ENCODE assay signal across 12 cellular contexts in the genomic region with DNA sequence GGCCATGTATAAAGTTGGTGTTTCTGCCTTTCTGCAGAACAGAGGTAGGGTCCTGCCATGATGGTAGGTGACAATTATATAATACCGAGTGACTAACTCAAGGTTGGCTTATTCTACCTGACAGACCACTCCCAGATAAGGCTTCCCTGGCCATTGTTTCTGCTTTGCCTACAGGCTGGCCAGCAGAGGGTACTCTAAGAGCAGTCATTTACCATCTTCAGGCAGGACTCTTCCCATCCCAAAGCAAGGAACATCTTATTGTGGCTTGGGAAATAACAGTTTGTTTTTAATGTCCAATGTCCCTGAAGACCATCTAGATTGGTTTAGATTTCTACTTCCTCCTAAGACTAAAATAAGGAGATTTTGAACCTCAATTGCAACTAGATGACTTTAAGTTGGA.
DNase-seq lines count a peak whose midpoint lies in the region; ATAC-seq, FAIRE-seq and TF ChIP-seq lines count a peak whose summit lies in the region.
"Had no signal": no experiment of that assay in that cellular context is flagged by ENCODE, and none has a peak within 500 bp of the region (broad histone marks: within the 10 kb centered on the region; RNA-seq: fewer than 3 reads in every experiment).

No MANE protein-coding gene starts in this region.

- no peak for FAIRE-seq in small intestine (lab: Jason Lieb, UNC)

- H3K27me3 Mint-ChIP-seq in activated CD4-positive, alpha-beta T cell treated with anti-CD3 and anti-CD28 coated beads for 36 hours: no peaks in the 10 kb centered on the region
- H3K27me3 Mint-ChIP-seq: CD4-positive, CD25-positive, alpha-beta regulatory T cell had no signal

- CTCF ChIA-PET in activated CD4-positive, alpha-beta T cell treated with anti-CD3 and anti-CD28 coated beads for 36 hours (lab: Charles Lee): interaction anchor here (0.7 to 1.5 kb wide), 3 partner anchors 8 to 29 kb away, joined by 3 read pairs; no protein-coding TSS in a partner anchor

- peaks cover 0 to 2% of the 10 kb centered on the region in 2 donors for H3K36me3 ChIP-seq in small intestine (ENCODE audit: control insufficient read depth in 2 of 2, insufficient read depth in 2 of 2, low read length in 2 of 2)
- no peaks in the 10 kb centered on the region for H3K36me3 ChIP-seq in ovary
- H3K36me3 ChIP-seq: tibial nerve had no signal

- DNase-seq in NCI-H2171 treated with DMSO at 0.1 percent for 48 hours (lab: John Stamatoyannopoulos, UW): peak; percentile 10
- no peak for DNase-seq in NCI-H2171 (lab: John Stamatoyannopoulos, UW)
- peak; percentile 39 for DNase-seq in NCI-H146 treated with DMSO at 0.1 percent for 48 hours (lab: John Stamatoyannopoulos, UW; ENCODE audit: unreplicated experiment)
- peak; percentile 58 for DNase-seq in dermis blood vessel endothelial cell
- DNase-seq in small intestine: peak; percentile 24
- DNase-seq in ureter (ENCODE audit: low spot score): no peak
- no peak for DNase-seq in activated CD4-positive, alpha-beta T cell treated with anti-CD3 and anti-CD28 coated beads for 36 hours
- no peak for DNase-seq in ovary
- DNase-seq: CD4-positive, CD25-positive, alpha-beta regulatory T cell had no signal

- peaks cover 42% of the 10 kb centered on the region for H3K36me3 Mint-ChIP-seq in activated CD4-positive, alpha-beta T cell treated with anti-CD3 and anti-CD28 coated beads for 36 hours (ENCODE audit: low read depth)

- H3K27me3 ChIP-seq in small intestine (ENCODE audit: control insufficient read depth in 2 of 2, insufficient read depth in 2 of 2, low read length in 2 of 2) (peaks cover 0 to 1% of the 10 kb centered on the region in 2 donors), ovary (no peaks in the 10 kb centered on the region)

- no peak for ATAC-seq in activated CD4-positive, alpha-beta T cell treated with anti-CD3 and anti-CD28 coated beads for 36 hours

- 0 to 47% (median 19%) methylated on average over 1 of the region's 1 CpG for WGBS in small intestine, 3 donors
- 0 to 24% (median 0%) methylated on average over 1 of the region's 1 CpG for WGBS in ovary, 3 donors

- TF ChIP-seq POLR2A in ovary (IDR thresholded peaks at IDR 0.05): no peak

- no peaks in the 10 kb centered on the region for H3K9me3 ChIP-seq in small intestine (ENCODE audit: control insufficient read depth, low read depth)
- no peaks in the 10 kb centered on the region for H3K9me3 ChIP-seq in ovary
- H3K9me3 ChIP-seq: tibial nerve had no signal

- intact Hi-C loops in activated CD4-positive, alpha-beta T cell treated with anti-CD3 and anti-CD28 coated beads for 36 hours (cut with DNase I, micrococcal nuclease): no loop called here
- intact Hi-C loops in ovary (cut with DNase I): no loop called here

- no peak overlapping the region for H3K27ac Mint-ChIP-seq in activated CD4-positive, alpha-beta T cell treated with anti-CD3 and anti-CD28 coated beads for 36 hours

- POLR2A ChIA-PET in activated CD4-positive, alpha-beta T cell treated with anti-CD3 and anti-CD28 coated beads for 36 hours (lab: Charles Lee): no interaction called here

- H3K4me1 Mint-ChIP-seq in activated CD4-positive, alpha-beta T cell treated with anti-CD3 and anti-CD28 coated beads for 36 hours: peaks cover 14% of the 10 kb centered on the region

- H3K9me3 Mint-ChIP-seq in activated CD4-positive, alpha-beta T cell treated with anti-CD3 and anti-CD28 coated beads for 36 hours (ENCODE audit: low read depth): no peaks in the 10 kb centered on the region
- H3K9me3 Mint-ChIP-seq: CD4-positive, CD25-positive, alpha-beta regulatory T cell had no signal

- no peaks in the 10 kb centered on the region for H3K4me1 ChIP-seq in small intestine (ENCODE audit: control insufficient read depth in 2 of 2, insufficient read depth in 1 of 2, low read depth in 1 of 2, low read length in 1 of 2)
- no peaks in the 10 kb centered on the region for H3K4me1 ChIP-seq in ovary (ENCODE audit: insufficient read depth)
- H3K4me1 ChIP-seq: parathyroid adenoma, tibial nerve had no signal

- no peak overlapping the region for H3K27ac ChIP-seq in small intestine (ENCODE audit: low read depth in 1 of 2, low read length in 1 of 2)
- no peak overlapping the region for H3K27ac ChIP-seq in ovary
- H3K27ac ChIP-seq: parathyroid adenoma, SK-N-MC, tibial nerve had no signal

- H3K4me3 ChIP-seq in small intestine (ENCODE audit: low read depth in 1 of 2, low read length in 2 of 2) (no peak overlapping the region), ovary (no peak overlapping the region)
- H3K4me3 ChIP-seq: SK-N-MC, tibial nerve had no signal

- TF ChIP-seq EP300 in ovary (IDR thresholded peaks at IDR 0.05): no peak

- no peak overlapping the region for H3K4me3 Mint-ChIP-seq in activated CD4-positive, alpha-beta T cell treated with anti-CD3 and anti-CD28 coated beads for 36 hours
- H3K4me3 Mint-ChIP-seq: CD4-positive, CD25-positive, alpha-beta regulatory T cell had no signal

- TF ChIP-seq CTCF in ovary (IDR thresholded peaks at IDR 0.05): no peak

Comparison
In these comparisons a context has a peak if more than half of its experiments do, and no peak if none do; other contexts are left out.
1. DNase-seq: peak in NCI-H2171 treated with DMSO at 0.1 percent for 48 hours (single experiment), NCI-H146 treated with DMSO at 0.1 percent for 48 hours (single experiment), dermis blood vessel endothelial cell (single experiment) and small intestine (single experiment); none in NCI-H2171 (single experiment), ureter (single experiment), activated CD4-positive, alpha-beta T cell treated with anti-CD3 and anti-CD28 coated beads for 36 hours (single experiment) and ovary (0 of 5).